Comparison of ENCODE assay signal across 15 cellular contexts in the genomic region with DNA sequence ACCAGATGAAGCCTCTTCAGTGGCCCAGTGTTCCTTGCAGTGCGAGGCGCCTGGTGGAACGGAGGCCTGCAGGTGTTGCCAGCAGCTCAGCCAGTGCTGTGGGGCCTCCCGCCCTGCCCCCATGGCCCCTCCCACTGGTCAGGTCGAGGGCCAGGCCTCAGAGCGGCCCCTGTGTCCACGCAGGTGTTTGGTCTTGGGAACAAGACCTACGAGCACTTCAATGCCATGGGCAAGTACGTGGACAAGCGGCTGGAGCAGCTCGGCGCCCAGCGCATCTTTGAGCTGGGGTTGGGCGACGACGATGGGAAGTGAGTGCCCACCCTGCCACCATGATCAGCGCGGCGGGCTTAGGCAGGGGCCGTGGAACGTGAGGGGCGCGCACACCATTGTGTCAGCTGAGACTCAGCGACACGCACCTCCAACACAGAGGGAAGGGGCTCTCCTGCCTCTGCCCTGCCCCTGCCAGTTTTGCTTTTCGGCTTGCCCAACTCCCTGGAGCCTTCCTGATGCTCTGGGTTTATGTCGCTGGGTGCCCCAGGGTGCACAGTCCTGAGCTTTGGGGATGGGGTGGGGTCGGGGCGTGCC.
"Had no signal": no experiment of that assay in that cellular context is flagged by ENCODE, and none has a peak within 500 bp of the region (broad histone marks: within the 10 kb centered on the region; RNA-seq: fewer than 3 reads in every experiment).

No MANE protein-coding gene starts in this region.

- H3K36me3 ChIP-seq: uterus had no signal

- H3K27ac ChIP-seq: thoracic aorta, uterus had no signal

- H3K4me3 Mint-ChIP-seq: activated T-cell treated with anti-CD3 and anti-CD28 coated beads, Interleukin-2, amount 50 U/mL, for 24 hours; brain; immature natural killer cell; memory B cell; neural crest cell had no signal

- ATAC-seq: activated CD4-positive, CD25-positive, alpha-beta regulatory T cell treated with anti-CD3 and anti-CD28 coated beads, Interleukin-2, amount 50 U/mL, for 24 hours; activated naive CD4-positive, alpha-beta T cell treated with anti-CD3 and anti-CD28 coated beads, Interleukin-2, amount 50 U/mL, for 72 hours had no signal

- H3K27me3 Mint-ChIP-seq: activated T-cell treated with anti-CD3 and anti-CD28 coated beads, Interleukin-2, amount 50 U/mL, for 24 hours; brain; memory B cell had no signal

- H3K4me1 Mint-ChIP-seq: memory B cell had no signal

- H3K4me1 ChIP-seq: uterus had no signal

- H3K9me3 Mint-ChIP-seq: activated naive CD4-positive, alpha-beta T cell treated with anti-CD3 and anti-CD28 coated beads, Interleukin-2, amount 50 U/mL, for 72 hours; activated T-cell treated with anti-CD3 and anti-CD28 coated beads, Interleukin-2, amount 50 U/mL, for 24 hours; brain; immature natural killer cell; memory B cell; neural crest cell had no signal

- H3K9me3 ChIP-seq: thoracic aorta, uterus had no signal

- H3K4me3 ChIP-seq: thoracic aorta, uterus had no signal

- H3K27me3 ChIP-seq: uterus had no signal

- H3K27ac Mint-ChIP-seq: activated naive CD4-positive, alpha-beta T cell treated with anti-CD3 and anti-CD28 coated beads, Interleukin-2, amount 50 U/mL, for 72 hours; immature natural killer cell; memory B cell had no signal

- DNase-seq: activated effector memory CD4-positive, alpha-beta T cell treated with anti-CD3 and anti-CD28 coated beads, Interleukin-2, amount 50 U/mL, for 16 hours; activated T-cell treated with anti-CD3 and anti-CD28 coated beads, Interleukin-2, amount 50 U/mL, for 24 hours; amygdala; cerebellar nuclear complex; dermis blood vessel endothelial cell; immature natural killer cell; stimulated activated CD4-positive, alpha-beta T cell treated with anti-CD3 and anti-CD28 coated beads, Interleukin-2, amount 100 ng/mL, for 24 hours; stimulated activated naive CD4-positive, alpha-beta T cell treated with Interleukin-2 at 50 U/mL for 16 hours had no signal

- H3K36me3 Mint-ChIP-seq: activated naive CD4-positive, alpha-beta T cell treated with anti-CD3 and anti-CD28 coated beads, Interleukin-2, amount 50 U/mL, for 72 hours; immature natural killer cell had no signal
